ENCODE assay signal across 6 cellular contexts in the genomic region with DNA sequence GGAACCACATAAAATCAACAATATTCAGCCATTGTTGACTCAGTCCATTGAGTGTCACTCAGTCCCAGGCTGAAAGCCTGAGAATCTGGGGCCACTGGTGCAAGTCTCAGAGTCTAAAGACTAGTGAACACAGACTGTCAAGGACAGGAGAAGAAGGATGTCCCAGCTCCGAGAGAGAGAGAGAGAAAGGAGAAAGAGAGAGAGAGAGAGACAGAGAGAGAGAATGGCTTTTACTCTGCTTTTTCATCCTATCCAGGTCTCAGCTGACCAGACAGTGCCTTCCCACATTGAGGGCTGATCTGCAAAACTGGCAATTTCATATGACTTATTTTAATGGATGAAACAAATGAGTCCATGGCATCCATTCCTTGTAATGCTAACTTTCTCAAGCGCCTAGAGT.
"Had no signal": no experiment of that assay in that cellular context is flagged by ENCODE, and none has a peak within 500 bp of the region (broad histone marks: within the 10 kb centered on the region; RNA-seq: fewer than 3 reads in every experiment).

No MANE protein-coding gene starts in this region.

- H3K4me1 Mint-ChIP-seq: IgD-negative memory B cell had no signal

- H3K27ac ChIP-seq: HL-60 had no signal

- H3K4me3 ChIP-seq: K562 had no signal

- H3K27ac Mint-ChIP-seq: IgD-negative memory B cell had no signal

- DNase-seq: IMR-90, KBM-7, KG1 had no signal

- H3K4me3 Mint-ChIP-seq: IgD-negative memory B cell had no signal

- H3K27me3 Mint-ChIP-seq: IgD-negative memory B cell had no signal

- H3K36me3 Mint-ChIP-seq: IgD-negative memory B cell had no signal
